24 cellular contexts compared by ENCODE assay signal in genomic region chr3:183631715-183632114, GRCh38.
"Had no signal": no experiment of that assay in that cellular context is flagged by ENCODE, and none has a peak within 500 bp of the region (broad histone marks: within the 10 kb centered on the region; RNA-seq: fewer than 3 reads in every experiment).

No MANE protein-coding gene starts in this region.

- H3K9me3 ChIP-seq: colonic mucosa, esophagus squamous epithelium, gastrocnemius medialis, heart right ventricle, left lung, lower lobe of right lung, mucosa of descending colon had no signal

- H3K27me3 Mint-ChIP-seq: dendritic cell treated with granulocyte-macrophage colony-stimulating factor and Interleukin-4, amounts not matched to agents 40 ng/mL and 50 ng/mL, for 4 days had no signal

- H3K4me1 Mint-ChIP-seq: endodermal cell had no signal

- H3K9me3 Mint-ChIP-seq: dendritic cell treated with granulocyte-macrophage colony-stimulating factor and Interleukin-4, amounts not matched to agents 40 ng/mL and 50 ng/mL, for 4 days; effector memory CD8-positive, alpha-beta T cell; endodermal cell; mesothelial cell of epicardium had no signal

- H3K4me3 Mint-ChIP-seq: dendritic cell treated with granulocyte-macrophage colony-stimulating factor and Interleukin-4, amounts not matched to agents 40 ng/mL and 50 ng/mL, for 4 days; effector memory CD8-positive, alpha-beta T cell; endodermal cell; mesothelial cell of epicardium had no signal

- H3K4me1 ChIP-seq: colonic mucosa had no signal

- H3K36me3 Mint-ChIP-seq: mesothelial cell of epicardium had no signal

- ATAC-seq: effector memory CD8-positive, alpha-beta T cell; esophagus mucosa; gastrocnemius medialis; heart right ventricle; left cardiac atrium; left lung; left ventricle myocardium superior; lower lobe of right lung; mucosa of descending colon had no signal

- H3K4me3 ChIP-seq: colonic mucosa, esophagus squamous epithelium, gastrocnemius medialis, heart right ventricle, left lung, lower lobe of right lung, mucosa of descending colon had no signal

- H3K27ac ChIP-seq: colonic mucosa, epithelial cell of prostate, esophagus squamous epithelium, gastrocnemius medialis, heart right ventricle, left lung, lower lobe of right lung had no signal

- H3K27ac Mint-ChIP-seq: dendritic cell treated with granulocyte-macrophage colony-stimulating factor and Interleukin-4, amounts not matched to agents 40 ng/mL and 50 ng/mL, for 4 days; effector memory CD8-positive, alpha-beta T cell; endodermal cell; mesothelial cell of epicardium had no signal

- DNase-seq: colonic mucosa; cortex of kidney; effector CD8-positive, alpha-beta T cell; effector memory CD8-positive, alpha-beta T cell; endodermal cell; erythroblast; esophagus squamous epithelium; foreskin fibroblast; foreskin melanocyte; gastrocnemius medialis; glutamatergic neuron; head of caudate nucleus; heart right ventricle; hippocampal formation; left cardiac atrium; left lung; left ventricle myocardium superior; lower lobe of right lung; mesenchymal stem cell; mucosa of descending colon had no signal

- H3K36me3 ChIP-seq: colonic mucosa, esophagus squamous epithelium, gastrocnemius medialis, heart right ventricle, left lung, lower lobe of right lung had no signal

- H3K27me3 ChIP-seq: colonic mucosa, esophagus squamous epithelium, gastrocnemius medialis, heart right ventricle, left lung had no signal
